9 cellular contexts compared by ENCODE assay signal in the genomic region with DNA sequence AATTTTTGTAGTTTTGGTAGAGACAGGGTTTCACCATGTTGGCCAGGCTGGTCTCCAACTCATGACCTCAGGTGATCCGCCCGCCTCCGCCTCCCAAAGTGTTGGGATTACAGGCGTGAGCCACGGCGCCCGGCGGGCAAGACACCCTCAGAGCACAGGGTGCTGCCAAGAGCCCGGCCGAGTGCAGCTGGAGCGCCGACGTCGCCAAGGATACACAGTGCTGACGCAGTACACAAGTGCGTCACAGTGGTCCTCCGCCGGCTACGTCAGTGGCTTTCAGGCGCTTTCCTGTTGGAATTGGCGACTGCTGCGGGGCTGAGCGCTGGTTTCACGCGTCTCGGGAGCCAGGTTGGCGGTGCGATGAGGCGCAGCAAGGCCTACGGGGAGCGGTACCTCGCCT. TPM values are rescaled to one million over a fixed set of nuclear protein-coding genes. Genes with fewer than 3 reads are reported as not detected.
DNase-seq lines count a peak whose midpoint lies in the region; ATAC-seq and TF ChIP-seq lines count a peak whose summit lies in the region.
"Not testable (repeated sequence)": the region's sequence is repeated elsewhere in the genome, so short reads cannot be mapped to it uniquely, and the experiment has no call there.
"Had no signal": no experiment of that assay in that cellular context is flagged by ENCODE, and none has a peak within 500 bp of the region (broad histone marks: within the 10 kb centered on the region; RNA-seq: fewer than 3 reads in every experiment).

No MANE protein-coding gene starts in this region.

- TF ChIP-seq POLR2A in testis (IDR thresholded peaks at IDR 0.05): not testable (repeated sequence)

- H3K4me3 ChIP-seq in HUES64 (ENCODE audit: low read length): peak overlapping the region; percentile 50
- not testable (repeated sequence) for H3K4me3 ChIP-seq in endodermal cell (ENCODE audit: low read length); lower lobe of right lung; testis

- not testable (repeated sequence) for TF ChIP-seq CTCF in endodermal cell (conservative IDR thresholded peaks at IDR 0.05); lower lobe of right lung (IDR thresholded peaks at IDR 0.05); testis (IDR thresholded peaks at IDR 0.05)

- H3K36me3 Mint-ChIP-seq in central memory CD8-positive, alpha-beta T cell (ENCODE audit: insufficient read depth); endodermal cell (ENCODE audit: low read depth): not testable (repeated sequence)

- ATAC-seq in central memory CD8-positive, alpha-beta T cell (replicated peaks; ENCODE audit: extremely low read depth, poor library complexity, severe bottlenecking): peak; percentile 76
- ATAC-seq in Right ventricle myocardium superior (ENCODE audit: poor library complexity); lower lobe of right lung: not testable (repeated sequence)

- 1% methylated on average over 25 of the region's 32 CpGs for WGBS in HUES64
- 4% methylated on average over 27 of the region's 32 CpGs; no CpG with 5 or more reads in 1 of the 2 experiments for WGBS in endodermal cell (ENCODE audit: insufficient coverage in 1 of 2, insufficient read length in 1 of 2), 2 experiments
- 82% methylated on average over 21 of the region's 32 CpGs; no CpG with 5 or more reads in 1 of the 2 donors for whole genome bisulfite sequencing in testis, 2 donors

- not testable (repeated sequence) for DNase-seq in central memory CD8-positive, alpha-beta T cell (ENCODE audit: low spot score in 2 of 2); endodermal cell
- peak; percentile 37 for DNase-seq in Right ventricle myocardium superior
- peak; percentile 34 for DNase-seq in lower lobe of right lung
- DNase-seq in testis: peak; percentile 67

- not testable (repeated sequence) for H3K4me1 Mint-ChIP-seq in central memory CD8-positive, alpha-beta T cell; endodermal cell

- not testable (repeated sequence) for H3K4me3 Mint-ChIP-seq in central memory CD8-positive, alpha-beta T cell; endodermal cell

- intact Hi-C loops in Right ventricle myocardium superior (cut with DNase I); lower lobe of right lung (cut with DNase I); testis (cut with DNase I; ENCODE audit: low total_unique reads): not testable (repeated sequence)

- H3K9me3 ChIP-seq in HUES64 (ENCODE audit: insufficient read depth, low read depth, low read length); endodermal cell (ENCODE audit: control insufficient read depth, low read length); lower lobe of right lung; testis: not testable (repeated sequence)

- H3K27ac ChIP-seq in HUES64 (ENCODE audit: low read depth, low read length); endodermal cell (ENCODE audit: low read depth, low read length); lower lobe of right lung; testis: not testable (repeated sequence)

- H3K36me3 ChIP-seq in HUES64 (ENCODE audit: insufficient read depth, low read length); endodermal cell (ENCODE audit: control insufficient read depth, insufficient read depth, low read length); lower lobe of right lung; testis (ENCODE audit: low read depth, missing control alignments): not testable (repeated sequence)

- H3K27me3 ChIP-seq in HUES64 (ENCODE audit: insufficient read depth, low read length); endodermal cell (ENCODE audit: control insufficient read depth, insufficient read depth, low read length, poor library complexity, severe bottlenecking); lower lobe of right lung (ENCODE audit: low read depth); testis: not testable (repeated sequence)

- not testable (repeated sequence) for H3K27me3 Mint-ChIP-seq in central memory CD8-positive, alpha-beta T cell; endodermal cell (ENCODE audit: insufficient read depth)

- not testable (repeated sequence) for H3K4me1 ChIP-seq in HUES64 (ENCODE audit: insufficient read depth, low read length); endodermal cell (ENCODE audit: control insufficient read depth, insufficient read depth, low read length); lower lobe of right lung; testis

- H3K9me3 Mint-ChIP-seq in central memory CD8-positive, alpha-beta T cell; endodermal cell: not testable (repeated sequence)

- not testable (repeated sequence) for H3K9ac ChIP-seq in HUES64 (ENCODE audit: low read depth, low read length)
- peak overlapping the region; percentile 30 for H3K9ac ChIP-seq in endodermal cell (ENCODE audit: extremely low read depth, low read length, poor library complexity, severe bottlenecking)

- not testable (repeated sequence) for H3K27ac Mint-ChIP-seq in central memory CD8-positive, alpha-beta T cell (ENCODE audit: low read depth); endodermal cell

RNA-seq across cellular contexts. Expression of a gene that starts 28.4 kb away (rescaled TPM):
- polyA plus RNA-seq in HUES64 (2013, experiment 1 of 2): 2.8 TPM
- polyA plus RNA-seq in HUES64 (2013, experiment 2 of 2): 5.7 TPM
- 10 to 100 TPM in 1 of 2 donors, 1 to 10 TPM in 1; 4.9 to 12.4 TPM for total RNA-seq in endodermal cell
- polyA plus RNA-seq in endodermal cell (2013, experiment 1 of 2): 20.7 TPM
- 20.3 TPM for polyA plus RNA-seq in endodermal cell (2013, experiment 2 of 2)
- 0.05 TPM for total RNA-seq in Right ventricle myocardium superior
- not detected for total RNA-seq in lower lobe of right lung
- total RNA-seq in testis: 10 to 100 TPM; 48.9 to 74.8 TPM
- 22.3 TPM for polyA plus RNA-seq in testis (ENCODE audit: insufficient read depth, low read depth, low replicate concordance)

RNA-seq across cellular contexts. Expression of a gene that starts 51.8 kb away (rescaled TPM):
- polyA plus RNA-seq in HUES64 (2013, experiment 1 of 2): not detected
- polyA plus RNA-seq in HUES64 (2013, experiment 2 of 2): 0.44 TPM
- total RNA-seq in endodermal cell (not detected), Right ventricle myocardium superior (0.46 TPM), lower lobe of right lung (1.5 TPM), testis (under 1 TPM in 1 of 2 donors, not detected in 1; 0.43 TPM)
- not detected for polyA plus RNA-seq in endodermal cell (2013, experiment 1 of 2)
- polyA plus RNA-seq in endodermal cell (2013, experiment 2 of 2): not detected
- polyA plus RNA-seq in testis (ENCODE audit: insufficient read depth, low read depth, low replicate concordance): 2.2 TPM
- total RNA-seq: GM23248 had no signal
- polyA plus RNA-seq: A549, GM12878, GM23248 had no signal
